In genomic region chr1:9263276-9263855, GRCh38 we compare ENCODE assay signal across 31 cellular contexts.
"Had no signal": no experiment of that assay in that cellular context is flagged by ENCODE, and none has a peak within 500 bp of the region (broad histone marks: within the 10 kb centered on the region; RNA-seq: fewer than 3 reads in every experiment).

No MANE protein-coding gene starts in this region.

- H3K9me3 ChIP-seq: ascending aorta, MG63 had no signal

- H3K27ac ChIP-seq: ascending aorta, cardiac muscle cell, PC-9, WERI-Rb-1 had no signal

- H2AFZ ChIP-seq: PC-9 had no signal

- H3K4me2 ChIP-seq: PC-9 had no signal

- ATAC-seq: activated CD8-positive, alpha-beta memory T cell treated with anti-CD3 and anti-CD28 coated beads, Interleukin-2, amount 10 ng/mL, durations not matched to agents 7 days and 5 days; activated T-cell treated with anti-CD3 and anti-CD28 coated beads, Interleukin-2, amount 50 U/mL, for 72 hours had no signal

- H3K27me3 ChIP-seq: ascending aorta, cardiac muscle cell, MG63 had no signal

- FAIRE-seq: RCC 7860 had no signal

- H3K4me3 ChIP-seq: ascending aorta, cardiac muscle cell, MG63, PC-9 had no signal

- DNase-seq: activated CD4-positive, alpha-beta memory T cell treated with anti-CD3 and anti-CD28 coated beads, Interleukin-2, amount 10 ng/mL, durations not matched to agents 7 days and 5 days; activated CD4-positive, alpha-beta T cell treated with anti-CD3 and anti-CD28 coated beads for 1 hour; activated CD4-positive, alpha-beta T cell treated with anti-CD3 and anti-CD28 coated beads for 48 hours; activated CD4-positive, CD25-positive, alpha-beta regulatory T cell; activated CD8-positive, alpha-beta memory T cell treated with anti-CD3 and anti-CD28 coated beads for 24 hours; activated CD8-positive, alpha-beta memory T cell treated with anti-CD3 and anti-CD28 coated beads, Interleukin-2, amount 10 ng/mL, durations not matched to agents 7 days and 5 days; activated CD8-positive, alpha-beta memory T cell treated with anti-CD3 and anti-CD28 coated beads, Interleukin-2, amount 50 U/mL, for 48 hours; activated gamma-delta T cell; activated naive CD4-positive, alpha-beta T cell treated with Interleukin-2 at 50 U/mL for 16 hours; activated naive CD8-positive, alpha-beta T cell treated with anti-CD3 and anti-CD28 coated beads, Interleukin-2, amount 10 ng/mL, durations not matched to agents 7 days and 5 days; activated T-cell treated with anti-CD3 and anti-CD28 coated beads, Interleukin-2, amount 50 U/mL, for 72 hours; amygdala; Karpas-422; KBM-7; MG63; NCI-H1048; NCI-H1105 treated with DMSO at 0.1 percent for 48 hours; NCI-H1436; NCI-H1694; NCI-H1930; NCI-H2081 treated with DMSO at 0.1 percent for 48 hours; NCI-H226; NCI-H524 treated with DMSO at 0.1 percent for 48 hours; NCI-H748 treated with DMSO at 0.1 percent for 48 hours; PC-9; Right ventricle myocardium superior; T1000; WERI-Rb-1 had no signal
